Comparison of ENCODE assay signal across 21 cellular contexts in genomic region chr11:83608571-83608970, GRCh38.
DNase-seq lines count a peak whose midpoint lies in the region; TF ChIP-seq lines count a peak whose summit lies in the region.
"Had no signal": no experiment of that assay in that cellular context is flagged by ENCODE, and none has a peak within 500 bp of the region (broad histone marks: within the 10 kb centered on the region; RNA-seq: fewer than 3 reads in every experiment).

No MANE protein-coding gene starts in this region.

- no peak overlapping the region for H3K9ac ChIP-seq in SK-N-SH
- H3K9ac ChIP-seq: BLaER1 had no signal

- no peaks in the 10 kb centered on the region for H3K9me3 ChIP-seq in SK-N-SH
- H3K9me3 ChIP-seq: BE2C, BLaER1 had no signal

- peaks cover 11 to 16% of the 10 kb centered on the region in 2 experiments; a peak in 3 of 4 replicates for H3K4me1 ChIP-seq in SK-N-SH (ENCODE audit: control insufficient read depth in 1 of 2, insufficient read depth in 2 of 2, low read depth in 1 of 2, low read length in 1 of 2)
- H3K4me1 ChIP-seq: BLaER1 had no signal

- H4K20me1 ChIP-seq in SK-N-SH (ENCODE audit: insufficient read depth): no peaks in the 10 kb centered on the region
- H4K20me1 ChIP-seq: BLaER1 had no signal

- H3K27me3 ChIP-seq in SK-N-SH (ENCODE audit: insufficient read depth) (no peaks in the 10 kb centered on the region), dorsolateral prefrontal cortex (no peaks in the 10 kb centered on the region)
- H3K27me3 ChIP-seq: BE2C, BLaER1 had no signal

- TF ChIP-seq EP300 in SK-N-SH (IDR thresholded peaks at IDR 0.05; ENCODE audit: borderline replicate concordance in 1 of 2, low read depth in 1 of 2, low read length in 1 of 2): peak in 1 of 2 experiments; percentile 79; a peak in 2 of 4 replicates

- TF ChIP-seq RAD21 in SK-N-SH (IDR thresholded peaks at IDR 0.05; ENCODE audit: low read length): peak; percentile 9

- TF ChIP-seq CTCF in SK-N-SH (IDR thresholded peaks at IDR 0.05): no peak
- TF ChIP-seq CTCF in dorsolateral prefrontal cortex (IDR thresholded peaks at IDR 0.05 in 54 of 56, conservative IDR thresholded peaks at IDR 0.05 in 2 of 56; ENCODE audit: low read depth in 1 of 56, partially characterized antibody in 56 of 56): no peak

- H2AFZ ChIP-seq in SK-N-SH (ENCODE audit: low read depth): no peak overlapping the region

- peak overlapping the region in 1 of 2 experiments; percentile 73; a peak in 2 of 4 replicates for H3K27ac ChIP-seq in SK-N-SH (ENCODE audit: low read depth in 2 of 2, low read length in 1 of 2)
- peak overlapping the region in 30 of 59 donors; percentile 5 to 91 (median 76) for H3K27ac ChIP-seq in dorsolateral prefrontal cortex
- H3K27ac ChIP-seq: BLaER1 had no signal

- CTCF ChIA-PET in SK-N-SH (lab: Yijun Ruan, JAX): no interaction called here

- no peaks in the 10 kb centered on the region for H3K79me2 ChIP-seq in SK-N-SH (ENCODE audit: insufficient read depth)

- H3K4me2 ChIP-seq in SK-N-SH: no peak overlapping the region
- H3K4me2 ChIP-seq: BLaER1 had no signal

- H3K36me3 ChIP-seq in SK-N-SH (replicated peaks in 1 of 2; ENCODE audit: control insufficient read depth in 1 of 2, insufficient read depth in 2 of 2, low read length in 1 of 2): no peaks in the 10 kb centered on the region
- H3K36me3 ChIP-seq: BE2C, BLaER1 had no signal

- POLR2A ChIA-PET in SK-N-SH (lab: Yijun Ruan, JAX): no interaction called here

- intact Hi-C loops in dorsolateral prefrontal cortex (cut with DNase I): loop anchor here in 1 of 2 donors (10.0 kb wide), 1 partner anchor 64 kb away; no protein-coding TSS in a partner anchor

- H3K9me2 ChIP-seq in SK-N-SH: no peaks in the 10 kb centered on the region

- H3K4me3 ChIP-seq in SK-N-SH (ENCODE audit: low read depth in 2 of 2, low read length in 1 of 2) (no peak overlapping the region), dorsolateral prefrontal cortex (no peak overlapping the region)
- H3K4me3 ChIP-seq: BLaER1, GM12878 had no signal

- WGBS in SK-N-SH (ENCODE audit: low lambda C conversion rate): 37% methylated on average over 1 of the region's 1 CpG

- H3F3A ChIP-seq in SK-N-SH (replicated peaks; ENCODE audit: insufficient read depth): no peaks in the 10 kb centered on the region

- DNase-seq in SK-N-SH (peak; percentile 17), dorsolateral prefrontal cortex (no peak), NCI-H2081 (lab: John Stamatoyannopoulos, UW) (no peak), NCI-H748 (lab: John Stamatoyannopoulos, UW; ENCODE audit: unreplicated experiment) (no peak)
- DNase-seq in effector CD4-positive, alpha-beta T cell: no peak
- DNase-seq: 8988T; ACHN; BE2C; CD4-positive, alpha-beta memory T cell; CD4-positive, CD25-positive, alpha-beta regulatory T cell; CD8-positive, alpha-beta memory T cell; COR-L47; DMS 273 treated with DMSO at 0.1 percent for 48 hours; DMS153; DMS53; DMS79; DND-41; EL; GDM1 had no signal

TF ChIP-seq in SK-N-SH, 30 proteins besides CTCF, POLR2A, EP300 and RAD21 (continues in another document):
- no peak for TF ChIP-seq FOSL2 (IDR thresholded peaks at IDR 0.05; ENCODE audit: borderline replicate concordance, low read depth)
- no peak for TF ChIP-seq FOXM1 (IDR thresholded peaks at IDR 0.05; ENCODE audit: low read depth)
- TF ChIP-seq USF1 (IDR thresholded peaks at IDR 0.05; ENCODE audit: borderline replicate concordance, low read depth): no peak
- peak; percentile 48 for TF ChIP-seq CHD2 (IDR thresholded peaks at IDR 0.05; ENCODE audit: low read length, partially characterized antibody)
- no peak for TF ChIP-seq ELF1 (IDR thresholded peaks at IDR 0.05)
- TF ChIP-seq MEF2A (IDR thresholded peaks at IDR 0.05; ENCODE audit: borderline replicate concordance, low read depth): no peak
- no peak for TF ChIP-seq POLR2AphosphoS5 (IDR thresholded peaks at IDR 0.05; ENCODE audit: low read depth, low read length)
- no peak for TF ChIP-seq REST (IDR thresholded peaks at IDR 0.05; ENCODE audit: low read depth, low read length)
- TF ChIP-seq RFX5 (IDR thresholded peaks at IDR 0.05; ENCODE audit: low read length): no peak
- TF ChIP-seq USF2 (IDR thresholded peaks at IDR 0.05; ENCODE audit: borderline replicate concordance, low read depth, low read length): no peak
- no peak for TF ChIP-seq NRF1 (IDR thresholded peaks at IDR 0.05; ENCODE audit: low read depth, low read length)
- TF ChIP-seq PBX3 (IDR thresholded peaks at IDR 0.05): no peak
- TF ChIP-seq RCOR1 (IDR thresholded peaks at IDR 0.05; ENCODE audit: low read length): peak; percentile 54; the same call in 1 of the 2 replicates
- TF ChIP-seq GATA2 (CRISPR knock-in tag; IDR thresholded peaks at IDR 0.05): peak; percentile 93
- TF ChIP-seq YY1 (IDR thresholded peaks at IDR 0.05; ENCODE audit: low read depth): no peak
- no peak for TF ChIP-seq MAX (IDR thresholded peaks at IDR 0.05; ENCODE audit: low read depth)
- TF ChIP-seq TAF1 (IDR thresholded peaks at IDR 0.05; ENCODE audit: borderline replicate concordance, low read depth, low read length): no peak
- no peak for TF ChIP-seq ZBTB33 (IDR thresholded peaks at IDR 0.05; ENCODE audit: borderline replicate concordance, low read depth)
- TF ChIP-seq RXRA (IDR thresholded peaks at IDR 0.05; ENCODE audit: borderline replicate concordance, low read depth): no peak
- no peak for TF ChIP-seq SMC3 (IDR thresholded peaks at IDR 0.05; ENCODE audit: low read depth, low read length)
- TF ChIP-seq TCF12 (IDR thresholded peaks at IDR 0.05): no peak
